8 cellular contexts compared by ENCODE assay signal in the genomic region with DNA sequence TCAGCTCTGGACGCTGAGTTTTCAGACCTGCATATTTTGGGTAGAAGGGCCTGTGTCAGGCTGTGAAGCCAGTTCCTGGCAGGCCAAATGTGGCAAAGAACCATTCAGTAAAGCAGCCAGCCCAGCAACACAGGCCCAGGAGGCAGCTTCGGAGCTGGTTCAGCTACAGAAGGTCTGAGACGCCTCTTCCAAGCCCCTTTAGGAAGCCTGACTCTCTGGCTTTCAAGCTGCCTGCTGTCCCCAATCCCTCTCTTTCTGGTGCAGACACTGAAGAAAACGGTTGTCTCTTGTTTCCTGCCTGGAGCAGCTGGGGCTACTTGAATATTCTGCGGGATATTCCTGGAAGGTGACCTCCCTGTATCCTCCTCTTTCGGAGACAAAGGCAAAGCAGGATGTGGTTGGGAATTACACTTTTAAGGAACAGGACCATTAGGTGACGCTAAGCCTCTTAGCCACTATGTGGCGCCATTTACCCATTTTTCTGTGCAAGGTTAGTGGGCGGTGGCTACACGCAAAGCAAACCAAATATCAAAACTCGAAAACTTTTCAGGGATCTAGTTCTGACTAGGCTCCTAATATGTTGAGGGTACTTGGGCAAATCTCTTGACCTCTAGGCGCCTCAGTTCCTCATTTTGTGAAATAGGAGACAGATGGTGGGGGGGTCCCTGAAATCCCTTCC. TPM values are rescaled to one million over a fixed set of nuclear protein-coding genes. Genes with fewer than 3 reads are reported as not detected.
DNase-seq lines count a peak whose midpoint lies in the region; ATAC-seq and TF ChIP-seq lines count a peak whose summit lies in the region.

No MANE protein-coding gene starts in this region.

- H3K27ac Mint-ChIP-seq in activated T-helper 1 cell treated with anti-CD3 and anti-CD28 coated beads, Interleukin-12 subunit alpha, Interleukin-12 subunit beta, Interleukin-2, Interleukin-4 antibody, amounts not matched to agents 30 ng/mL and 10 ng/mL and 1 ng/mL, durations not matched to agents 14 hours and 24 hours and 36 hours, result no peak overlapping the region

- no peak overlapping the region for H3K4me3 Mint-ChIP-seq in activated T-helper 1 cell treated with anti-CD3 and anti-CD28 coated beads, Interleukin-12 subunit alpha, Interleukin-12 subunit beta, Interleukin-2, Interleukin-4 antibody, amounts not matched to agents 30 ng/mL and 10 ng/mL and 1 ng/mL, durations not matched to agents 14 hours and 24 hours and 36 hours

- no TSS peak for BruUV-seq in Panc1 (replicated peaks; lab: Mats Ljungman, UMichigan)

- no peaks in the 10 kb centered on the region for H3K27me3 Mint-ChIP-seq in activated T-helper 1 cell treated with anti-CD3 and anti-CD28 coated beads, Interleukin-12 subunit alpha, Interleukin-12 subunit beta, Interleukin-2, Interleukin-4 antibody, amounts not matched to agents 30 ng/mL and 10 ng/mL and 1 ng/mL, durations not matched to agents 14 hours and 24 hours and 36 hours (ENCODE audit: insufficient read depth)

- no peaks in the 10 kb centered on the region for H3K9me3 Mint-ChIP-seq in activated T-helper 1 cell treated with anti-CD3 and anti-CD28 coated beads, Interleukin-12 subunit alpha, Interleukin-12 subunit beta, Interleukin-2, Interleukin-4 antibody, amounts not matched to agents 30 ng/mL and 10 ng/mL and 1 ng/mL, durations not matched to agents 14 hours and 24 hours and 36 hours

- TF ChIP-seq CTCF in Panc1 (IDR thresholded peaks at IDR 0.05), result peak; percentile 76
- peak; percentile 69 for TF ChIP-seq CTCF in fibroblast of villous mesenchyme (IDR thresholded peaks at IDR 0.05; ENCODE audit: insufficient read depth, low read depth, low read length)
- TF ChIP-seq CTCF in omental fat pad (IDR thresholded peaks at IDR 0.05), result no peak

- CTCF ChIA-PET in Panc1 (lab: Charles Lee), result interaction anchor here (0.7 kb wide), 2 partner anchors 10 to 282 kb away, joined by 5 to 6 read pairs; no protein-coding TSS in a partner anchor

- H3K4me3 ChIP-seq in Panc1 (ENCODE audit: low read depth in 2 of 2, low read length in 2 of 2) (no peak overlapping the region), fibroblast of villous mesenchyme (ENCODE audit: low read depth, low read length) (no peak overlapping the region)

- DNase-seq in EL (peak; percentile 60), HT1080 (ENCODE audit: low read depth) (peak; percentile 76), Panc1 (ENCODE audit: low read depth, low spot score) (no peak), fibroblast of villous mesenchyme (ENCODE audit: low read depth) (peak; percentile 66), omental fat pad (ENCODE audit: low spot score) (peak; percentile 35), NCI-H187 (lab: John Stamatoyannopoulos, UW) (no peak)
- DNase-seq in activated T-helper 1 cell treated with anti-CD3 and anti-CD28 coated beads, Interleukin-12 subunit alpha, Interleukin-12 subunit beta, Interleukin-2, Interleukin-4 antibody, amounts not matched to agents 30 ng/mL and 10 ng/mL and 1 ng/mL, durations not matched to agents 14 hours and 24 hours and 36 hours (ENCODE audit: low spot score), result peak; percentile 27

- ATAC-seq in GM21515 (IDR thresholded peaks at IDR 0.05; ENCODE audit: unreplicated experiment) (peak; percentile 83), Panc1 (peak; percentile 94), omental fat pad (ENCODE audit: low FRiP score) (peak; percentile 65)

- POLR2A ChIA-PET in Panc1 (lab: Charles Lee), result no interaction called here

- H3K27me3 ChIP-seq in Panc1 (ENCODE audit: control insufficient read depth, insufficient read depth, low read length), result no peaks in the 10 kb centered on the region; the same call in 1 of the 2 replicates

- in situ Hi-C loops in Panc1 (cut with HindIII; ENCODE audit: low pct_unique_long_range_greater_than_20kb, low sequenced_read_pairs), result no loop called here

- peaks cover 14% of the 10 kb centered on the region for H3K4me1 Mint-ChIP-seq in activated T-helper 1 cell treated with anti-CD3 and anti-CD28 coated beads, Interleukin-12 subunit alpha, Interleukin-12 subunit beta, Interleukin-2, Interleukin-4 antibody, amounts not matched to agents 30 ng/mL and 10 ng/mL and 1 ng/mL, durations not matched to agents 14 hours and 24 hours and 36 hours (ENCODE audit: low read depth)

- intact Hi-C loops in Panc1 (cut with micrococcal nuclease; ENCODE audit: unreplicated experiment), result loop anchor here (5.0 to 10.0 kb wide), 3 partner anchors 406 to 1146 kb away; no protein-coding TSS in a partner anchor
- intact Hi-C loops in activated T-helper 1 cell treated with anti-CD3 and anti-CD28 coated beads, Interleukin-12 subunit alpha, Interleukin-12 subunit beta, Interleukin-2, Interleukin-4 antibody, amounts not matched to agents 30 ng/mL and 10 ng/mL and 1 ng/mL, durations not matched to agents 14 hours and 24 hours and 36 hours (cut with micrococcal nuclease), result loop anchor here (1.0 to 5.0 kb wide), 8 partner anchors 14 to 1148 kb away; no protein-coding TSS in a partner anchor

- no peaks in the 10 kb centered on the region for H3K9me3 ChIP-seq in Panc1 (ENCODE audit: control insufficient read depth, insufficient read depth, low read depth, low read length)

- no peak overlapping the region for H3K27ac ChIP-seq in Panc1 (ENCODE audit: low read length)

- H3K36me3 ChIP-seq in Panc1 (ENCODE audit: control insufficient read depth, insufficient read depth, low read length), result no peaks in the 10 kb centered on the region

- no peaks in the 10 kb centered on the region for H3K36me3 Mint-ChIP-seq in activated T-helper 1 cell treated with anti-CD3 and anti-CD28 coated beads, Interleukin-12 subunit alpha, Interleukin-12 subunit beta, Interleukin-2, Interleukin-4 antibody, amounts not matched to agents 30 ng/mL and 10 ng/mL and 1 ng/mL, durations not matched to agents 14 hours and 24 hours and 36 hours (ENCODE audit: low read depth)

- H3K4me1 ChIP-seq in Panc1 (ENCODE audit: control insufficient read depth, insufficient read depth, low read length), result no peaks in the 10 kb centered on the region; the same call in 1 of the 2 replicates

RNA-seq across cellular contexts. Expression of gene LAS1L, which starts 47.2 kb away (rescaled TPM):
- total RNA-seq in HT1080 (2014; rRNA removed; shearing (Covaris generic)), result 46.3 and 54.9 TPM in 2 replicates
- polyA plus RNA-seq in HT1080 (2015; cell fraction: cytosol; rRNA removed), result 39.9 and 40.2 TPM in 2 replicates
- 68.0 and 74.2 TPM in 2 replicates for polyA plus RNA-seq in HT1080 (2015; cell fraction: nucleus; rRNA removed)
- total RNA-seq in Panc1 (2021; ENCODE audit: unreplicated experiment) (56.4 TPM), fibroblast of villous mesenchyme (15.5 and 16.4 TPM in 2 replicates), omental fat pad (10 to 100 TPM; 15.0 to 32.4 (median 25.0) TPM)
- 49.8 TPM for polyA plus RNA-seq in Panc1 (2012; ENCODE audit: insufficient read length)
- 62.5 and 65.1 TPM in 2 replicates for total RNA-seq in activated T-helper 1 cell treated with anti-CD3 and anti-CD28 coated beads, Interleukin-12 subunit alpha, Interleukin-12 subunit beta, Interleukin-2, Interleukin-4 antibody, amounts not matched to agents 30 ng/mL and 10 ng/mL and 1 ng/mL, durations not matched to agents 14 hours and 24 hours and 36 hours

Comparison
In these comparisons a context has a peak if more than half of its experiments do, and no peak if none do; other contexts are left out.
1. DNase-seq: peak in EL (single experiment), HT1080 (single experiment), activated T-helper 1 cell treated with anti-CD3 and anti-CD28 coated beads, Interleukin-12 subunit alpha, Interleukin-12 subunit beta, Interleukin-2, Interleukin-4 antibody, amounts not matched to agents 30 ng/mL and 10 ng/mL and 1 ng/mL, durations not matched to agents 14 hours and 24 hours and 36 hours (single experiment), fibroblast of villous mesenchyme (single experiment) and omental fat pad (single experiment); none in Panc1 (single experiment) and NCI-H187 (0 of 2).
2. CTCF ChIP-seq: peak in Panc1 (single experiment) and fibroblast of villous mesenchyme (single experiment); none in omental fat pad (0 of 3).
3. Peak in every context shown above with its lines, with median percentiles within 50 percentile points of each other: ATAC-seq.